19 cellular contexts compared by ENCODE assay signal in genomic region chr7:55449992-55450535, GRCh38.
"Had no signal": no experiment of that assay in that cellular context is flagged by ENCODE, and none has a peak within 500 bp of the region (broad histone marks: within the 10 kb centered on the region; RNA-seq: fewer than 3 reads in every experiment).

No MANE protein-coding gene starts in this region.

- H3K4me1 ChIP-seq: lower lobe of right lung, psoas muscle, tibial nerve, upper lobe of left lung had no signal

- H3K9me3 Mint-ChIP-seq: effector memory CD8-positive, alpha-beta T cell; stimulated activated naive CD8-positive, alpha-beta T cell treated with anti-CD3 and anti-CD28 coated beads, Interleukin-15, Interleukin-2, amounts not matched to agents 100 ng/mL and 50 ng/mL, for 24 hours had no signal

- ATAC-seq: effector memory CD8-positive, alpha-beta T cell; left ventricle myocardium superior; naive thymus-derived CD4-positive, alpha-beta T cell had no signal

- H3K27me3 Mint-ChIP-seq: effector memory CD8-positive, alpha-beta T cell; naive thymus-derived CD4-positive, alpha-beta T cell; stimulated activated memory B cell treated with anti-CD40 and anti-IgM and Interleukin-4, amounts not matched to agents 10 μg/mL and 1 μg/mL and 100 μg/mL, for 72 hours; stimulated activated naive CD8-positive, alpha-beta T cell treated with anti-CD3 and anti-CD28 coated beads, Interleukin-15, Interleukin-2, amounts not matched to agents 100 ng/mL and 50 ng/mL, for 24 hours had no signal

- DNase-seq: cortex of kidney; effector memory CD8-positive, alpha-beta T cell; erythroblast; left ventricle myocardium superior; lower lobe of right lung; midbrain; naive thymus-derived CD4-positive, alpha-beta T cell; occipital lobe; ovary; psoas muscle; sigmoid colon; stimulated activated CD4-positive, alpha-beta T cell treated with anti-CD3 and anti-CD28 coated beads, Interleukin-2, amount 100 ng/mL, for 24 hours; stimulated activated CD4-positive, alpha-beta T cell treated with anti-CD3 and anti-CD28 coated beads, Interleukin-4, amount 100 ng/mL, for 24 hours had no signal

- H3K4me1 Mint-ChIP-seq: nephron had no signal

- H3K27ac Mint-ChIP-seq: effector memory CD8-positive, alpha-beta T cell; nephron; stimulated activated memory B cell treated with anti-CD40 and anti-IgM and Interleukin-4, amounts not matched to agents 10 μg/mL and 1 μg/mL and 100 μg/mL, for 72 hours; stimulated activated naive CD8-positive, alpha-beta T cell treated with anti-CD3 and anti-CD28 coated beads, Interleukin-15, Interleukin-2, amounts not matched to agents 100 ng/mL and 50 ng/mL, for 24 hours had no signal

- H3K36me3 ChIP-seq: lower lobe of right lung, ovary, sigmoid colon, thoracic aorta, upper lobe of left lung had no signal

- H3K4me3 ChIP-seq: lower lobe of right lung, ovary, psoas muscle, sigmoid colon, thoracic aorta, tibial nerve, upper lobe of left lung had no signal

- H3K27me3 ChIP-seq: ovary had no signal

- H3K9me3 ChIP-seq: lower lobe of right lung, ovary, psoas muscle, sigmoid colon, thoracic aorta, upper lobe of left lung had no signal

- H3K27ac ChIP-seq: lower lobe of right lung, ovary, psoas muscle, sigmoid colon, thoracic aorta, tibial nerve, upper lobe of left lung had no signal

- H3K4me3 Mint-ChIP-seq: effector memory CD8-positive, alpha-beta T cell; nephron; stimulated activated memory B cell treated with anti-CD40 and anti-IgM and Interleukin-4, amounts not matched to agents 10 μg/mL and 1 μg/mL and 100 μg/mL, for 72 hours; stimulated activated naive CD8-positive, alpha-beta T cell treated with anti-CD3 and anti-CD28 coated beads, Interleukin-15, Interleukin-2, amounts not matched to agents 100 ng/mL and 50 ng/mL, for 24 hours had no signal
